ENCODE assay signal across 16 cellular contexts in the genomic region with DNA sequence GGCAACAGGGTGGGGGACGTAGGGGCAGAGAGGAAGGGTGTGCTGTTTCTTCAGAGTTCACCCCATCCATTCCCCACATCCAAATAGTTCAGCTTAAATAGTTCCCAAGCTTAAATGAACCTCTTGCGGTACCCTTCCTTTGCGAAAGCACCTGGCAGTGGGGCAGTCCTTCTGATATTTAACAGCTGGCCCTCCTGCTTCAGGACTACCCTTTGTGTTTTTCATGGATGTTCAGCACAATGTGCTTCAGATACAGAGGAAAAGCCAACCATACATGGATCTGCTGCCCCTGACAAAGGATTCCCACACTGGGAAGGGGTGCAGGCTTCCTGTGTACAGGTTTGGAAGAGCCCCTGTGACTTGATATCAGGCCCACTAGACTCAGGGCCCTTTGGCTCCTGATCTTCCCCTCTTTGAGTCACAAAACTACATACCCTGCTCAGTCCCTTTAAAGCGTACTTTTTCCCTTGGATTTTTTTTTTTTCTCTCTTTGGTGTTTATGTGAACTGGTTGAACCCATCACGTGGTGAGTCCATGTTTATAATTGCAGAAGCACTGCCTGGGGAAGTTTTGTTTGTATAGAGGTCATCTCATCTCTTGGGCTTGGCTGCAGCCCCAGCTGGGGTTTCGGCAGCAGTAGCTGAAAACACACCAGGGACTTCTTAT. TPM values are rescaled to one million over a fixed set of nuclear protein-coding genes. Genes with fewer than 3 reads are reported as not detected.
DNase-seq lines count a peak whose midpoint lies in the region; ATAC-seq and TF ChIP-seq lines count a peak whose summit lies in the region.
"Had no signal": no experiment of that assay in that cellular context is flagged by ENCODE, and none has a peak within 500 bp of the region (broad histone marks: within the 10 kb centered on the region; RNA-seq: fewer than 3 reads in every experiment).

No MANE protein-coding gene starts in this region.

- intact Hi-C loops in heart left ventricle (cut with DNase I) = no loop called here

- no peak overlapping the region for H3K4me3 ChIP-seq in heart left ventricle
- H3K4me3 ChIP-seq in osteoblast (ENCODE audit: insufficient read depth, low read length) = no peak overlapping the region
- H3K4me3 ChIP-seq in HAP-1 = no peak overlapping the region
- H3K4me3 ChIP-seq: SJSA1 had no signal

- H3K27ac ChIP-seq in heart left ventricle = peak overlapping the region in 6 of 12 donors; percentile 22 to 76 (median 52)
- no peak overlapping the region for H3K27ac ChIP-seq in osteoblast (ENCODE audit: low read depth, low read length)
- H3K27ac ChIP-seq in substantia nigra (ENCODE audit: low read depth, low read length, poor library complexity, severe bottlenecking) = no peak overlapping the region
- H3K27ac ChIP-seq: SJSA1, WERI-Rb-1 had no signal

- H2AFZ ChIP-seq in osteoblast (ENCODE audit: low read length) = no peak overlapping the region

- H3K4me1 ChIP-seq in heart left ventricle (peaks cover 0 to 21% (median 1%) of the 10 kb centered on the region in 12 donors), osteoblast (ENCODE audit: insufficient read depth, low read length) (no peaks in the 10 kb centered on the region), HAP-1 (no peaks in the 10 kb centered on the region)
- H3K4me1 ChIP-seq: SJSA1 had no signal

- H3K4me2 ChIP-seq in osteoblast (ENCODE audit: insufficient read depth, low read length) = no peak overlapping the region

- H3K27me3 ChIP-seq in heart left ventricle = no peaks in the 10 kb centered on the region
- peaks cover 66% of the 10 kb centered on the region for H3K27me3 ChIP-seq in osteoblast (ENCODE audit: insufficient read depth, low read length)
- H3K27me3 ChIP-seq in HAP-1 (ENCODE audit: low read depth) = 0 out of 2 replicates have a peak, but pooled peaks cover 4% of the 10 kb centered on the region
- H3K27me3 ChIP-seq: SJSA1 had no signal

- no peaks in the 10 kb centered on the region for H4K20me1 ChIP-seq in osteoblast (ENCODE audit: insufficient read depth, low read length)

- 67 to 86% (median 77%) methylated on average over 6 of the region's 6 CpGs for whole genome bisulfite sequencing in heart left ventricle, 4 donors

- DNase-seq in AG08396 (ENCODE audit: low spot score) (peak; percentile 73), NCI-H748 (lab: John Stamatoyannopoulos, UW; ENCODE audit: unreplicated experiment) (peak; percentile 72), heart left ventricle (peak in 2 of 5 donors; percentile 24 to 38), osteoblast (ENCODE audit: insufficient read length, low spot score, missing footprints) (peak; percentile 80), substantia nigra (lab: John Stamatoyannopoulos, UW) (no peak), NCI-H1436 (lab: John Stamatoyannopoulos, UW) (no peak), HAP-1 (ENCODE audit: low spot score in 2 of 2) (no peak)
- no peak for DNase-seq in activated CD4-positive, alpha-beta T cell treated with anti-CD3 and anti-CD28 coated beads for 4 hours
- DNase-seq: activated T-cell treated with anti-CD3 and anti-CD28 coated beads, Interleukin-2, amount 50 U/mL, for 1 hour; anterior cingulate cortex; effector memory CD4-positive, alpha-beta T cell; Karpas-422; stimulated activated CD4-positive, alpha-beta T cell treated with anti-CD3 and anti-CD28 coated beads, Interleukin-2, amount 100 ng/mL, for 48 hours; stimulated activated naive CD8-positive, alpha-beta T cell treated with anti-CD3 and anti-CD28 coated beads, Interleukin-15, amount 100 ng/mL, for 72 hours; WERI-Rb-1 had no signal

- H3K9me3 ChIP-seq in heart left ventricle (no peaks in the 10 kb centered on the region), osteoblast (ENCODE audit: low read depth, low read length) (no peaks in the 10 kb centered on the region), HAP-1 (no peaks in the 10 kb centered on the region)
- H3K9me3 ChIP-seq: SJSA1 had no signal

- TF ChIP-seq POLR2A in heart left ventricle (IDR thresholded peaks at IDR 0.05) = no peak

- in situ Hi-C loops in HAP-1 (cut with MboI; ENCODE audit: low sequenced_read_pairs) = no loop called here

- H3K79me2 ChIP-seq in osteoblast (ENCODE audit: insufficient read depth, low read length) = no peaks in the 10 kb centered on the region

- ATAC-seq in heart left ventricle = peak; percentile 23 to 78 (median 60)
- ATAC-seq: stimulated activated naive CD8-positive, alpha-beta T cell treated with anti-CD3 and anti-CD28 coated beads, Interleukin-15, amount 100 ng/mL, for 72 hours had no signal

- H3K36me3 ChIP-seq in heart left ventricle (no peaks in the 10 kb centered on the region), osteoblast (ENCODE audit: insufficient read depth, low read length) (no peaks in the 10 kb centered on the region), HAP-1 (replicated peaks) (no peaks in the 10 kb centered on the region)
- H3K36me3 ChIP-seq: SJSA1, WERI-Rb-1 had no signal

- TF ChIP-seq CTCF in heart left ventricle (IDR thresholded peaks at IDR 0.05) = no peak
- TF ChIP-seq CTCF in osteoblast (IDR thresholded peaks at IDR 0.05; ENCODE audit: extremely low read depth, low read depth, low read length) = no peak

RNA-seq across cellular contexts. Expression of gene IGFBP5, which starts 45.3 kb away (rescaled TPM):
- total RNA-seq in heart left ventricle = 100 to 1,000 TPM in 8 of 9 donors, 10 to 100 TPM in 1; 83.1 to 441 (median 157) TPM
- 100 to 1,000 TPM in 1 of 2 donors, 10 to 100 TPM in 1; 58.2 to 108 TPM for polyA plus RNA-seq in heart left ventricle
- total RNA-seq in osteoblast = 12.3 and 29.5 TPM in 2 replicates

Comparison
In these comparisons a context has a peak if more than half of its experiments do, and no peak if none do; other contexts are left out.
1. DNase-seq: peak in AG08396 (single experiment), NCI-H748 (single experiment) and osteoblast (single experiment); none in substantia nigra (0 of 49), NCI-H1436 (single experiment), activated CD4-positive, alpha-beta T cell treated with anti-CD3 and anti-CD28 coated beads for 4 hours (0 of 2) and HAP-1 (0 of 2).